Comparison of ENCODE assay signal across 21 cellular contexts in genomic region chr1:116387551-116387950, GRCh38.
"Had no signal": no experiment of that assay in that cellular context is flagged by ENCODE, and none has a peak within 500 bp of the region (broad histone marks: within the 10 kb centered on the region; RNA-seq: fewer than 3 reads in every experiment).

No MANE protein-coding gene starts in this region.

- DNase-seq: activated CD4-positive, alpha-beta T cell treated with anti-CD3 and anti-CD28 coated beads, Interleukin-2, amount 50 U/mL, for 48 hours; activated CD4-positive, CD25-positive, alpha-beta regulatory T cell treated with anti-CD3 and anti-CD28 coated beads, Interleukin-2, amount 50 U/mL, for 72 hours; activated effector memory CD4-positive, alpha-beta T cell treated with anti-CD3 and anti-CD28 coated beads, Interleukin-2, amount 50 U/mL, for 16 hours; activated T-cell treated with anti-CD3 and anti-CD28 coated beads, Interleukin-2, amount 50 U/mL, for 4 hours; caudate nucleus; effector CD4-positive, alpha-beta T cell; left lung; mammary epithelial cell; mucosa of descending colon; natural killer cell; stimulated activated CD4-positive, alpha-beta T cell treated with anti-CD3 and anti-CD28 coated beads, Interleukin-15, amount 100 ng/mL, for 24 hours; stimulated activated CD4-positive, alpha-beta T cell treated with anti-CD3 and anti-CD28 coated beads, Interleukin-4, amount 100 ng/mL, for 1 hour; stimulated activated naive CD4-positive, alpha-beta T cell; T1000; upper lobe of left lung had no signal

- H3K27me3 ChIP-seq: esophagus muscularis mucosa, hepatocyte, left lung, right atrium auricular region, suprapubic skin, upper lobe of left lung had no signal

- ATAC-seq: activated T-cell treated with anti-CD3 and anti-CD28 coated beads, Interleukin-2, amount 50 U/mL, for 4 hours; left lung; mucosa of descending colon; natural killer cell had no signal

- H3K9me3 Mint-ChIP-seq: activated T-cell treated with anti-CD3 and anti-CD28 coated beads, Interleukin-2, amount 50 U/mL, for 4 hours; natural killer cell had no signal

- H3K27ac ChIP-seq: coronary artery, esophagus muscularis mucosa, hepatocyte, left lung, right atrium auricular region, skin epidermis, suprapubic skin had no signal

- H3K9me3 ChIP-seq: esophagus muscularis mucosa, left lung, mucosa of descending colon, right atrium auricular region, suprapubic skin, upper lobe of left lung had no signal

- H3K4me3 ChIP-seq: coronary artery, esophagus muscularis mucosa, hepatocyte, left lung, mucosa of descending colon, right atrium auricular region, skin epidermis, suprapubic skin, upper lobe of left lung had no signal

- H3K4me3 Mint-ChIP-seq: activated T-cell treated with anti-CD3 and anti-CD28 coated beads, Interleukin-2, amount 50 U/mL, for 4 hours; natural killer cell had no signal
